ENCODE assay signal across 19 cellular contexts in genomic region chr9:133750927-133751649, GRCh38.
"Had no signal": no experiment of that assay in that cellular context is flagged by ENCODE, and none has a peak within 500 bp of the region (broad histone marks: within the 10 kb centered on the region; RNA-seq: fewer than 3 reads in every experiment).

No MANE protein-coding gene starts in this region.

- H3K4me3 ChIP-seq: ascending aorta, breast epithelium, gastroesophageal sphincter, heart right ventricle, mucosa of descending colon, prostate gland, vagina had no signal

- H3K27ac ChIP-seq: ascending aorta, breast epithelium, gastroesophageal sphincter, heart right ventricle, prostate gland, vagina had no signal

- H3K9me3 ChIP-seq: ascending aorta, breast epithelium, gastroesophageal sphincter, heart right ventricle, mucosa of descending colon, prostate gland, vagina had no signal

- DNase-seq: activated CD4-positive, alpha-beta T cell treated with anti-CD3 and anti-CD28 coated beads, Interleukin-2, amount 50 U/mL, for 1 hour; activated CD8-positive, alpha-beta memory T cell treated with anti-CD3 and anti-CD28 coated beads for 24 hours; activated gamma-delta T cell treated with Interleukin-2 at 50 U/mL for 16 hours; activated T-cell treated with anti-CD3 and anti-CD28 coated beads for 4 hours; dermis blood vessel endothelial cell; erythroblast; heart right ventricle; mammary epithelial cell; mucosa of descending colon; naive thymus-derived CD8-positive, alpha-beta T cell; stimulated activated CD4-positive, alpha-beta T cell treated with anti-CD3 and anti-CD28 coated beads, Interleukin-1b, Interleukin-23, amount 100 ng/mL, for 48 hours; T-cell; T1000 had no signal

- H3K27me3 ChIP-seq: ascending aorta, vagina had no signal

- ATAC-seq: activated CD4-positive, CD25-positive, alpha-beta regulatory T cell treated with anti-CD3 and anti-CD28 coated beads, Interleukin-2, amount 50 U/mL, for 24 hours; gastroesophageal sphincter; heart right ventricle; mucosa of descending colon; naive thymus-derived CD8-positive, alpha-beta T cell; T-cell had no signal

- H3K4me1 ChIP-seq: ascending aorta, breast epithelium, gastroesophageal sphincter, prostate gland, vagina had no signal

- H3K36me3 ChIP-seq: ascending aorta, breast epithelium, gastroesophageal sphincter, heart right ventricle, prostate gland, vagina had no signal
